8 cellular contexts compared by ENCODE assay signal in the genomic region with DNA sequence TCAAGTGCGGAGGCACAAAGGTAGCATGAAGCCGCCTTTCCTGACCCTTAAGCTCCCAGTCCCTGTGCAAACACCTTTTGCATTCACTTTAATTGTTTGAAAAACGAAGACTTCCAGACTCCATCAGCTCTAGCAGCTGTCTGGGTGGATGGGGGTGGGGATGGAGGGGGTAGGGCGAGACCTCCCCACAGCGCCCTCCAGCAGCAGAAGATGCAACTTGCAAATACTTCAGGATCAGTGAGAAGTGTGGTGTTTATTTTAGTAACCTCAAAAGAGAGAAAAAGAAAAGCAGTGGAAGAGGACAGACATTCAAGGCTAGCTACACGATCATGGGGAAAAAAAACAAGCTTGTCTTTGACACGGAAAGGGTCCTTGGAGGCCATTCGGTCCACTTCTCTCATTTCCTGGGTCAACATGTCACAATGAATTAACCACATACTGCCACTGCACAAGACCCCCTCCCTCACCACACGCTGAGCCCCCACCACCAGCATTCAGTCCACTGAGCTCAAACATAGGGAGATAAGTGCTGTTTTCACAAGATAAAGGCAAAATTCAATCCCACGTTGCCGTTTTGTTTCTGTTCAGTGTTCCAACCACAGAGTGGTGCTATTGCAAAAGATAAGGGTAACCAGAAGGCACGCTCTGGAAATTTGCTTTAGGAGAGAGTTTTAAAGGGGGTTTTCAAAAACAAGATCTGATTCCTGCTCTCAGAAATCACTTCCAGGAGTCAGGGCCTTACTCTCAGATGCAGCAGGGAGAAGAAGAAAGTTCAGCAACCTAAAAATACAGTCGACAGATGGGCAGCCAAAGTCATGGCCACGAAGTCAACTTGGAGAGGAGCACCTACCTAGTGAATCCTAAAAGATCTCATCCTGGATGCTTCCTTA. TPM values are rescaled to one million over a fixed set of nuclear protein-coding genes. Genes with fewer than 3 reads are reported as not detected.
DNase-seq lines count a peak whose midpoint lies in the region; ATAC-seq and TF ChIP-seq lines count a peak whose summit lies in the region.

No MANE protein-coding gene starts in this region.

- ATAC-seq in lower lobe of right lung = no peak
- no peak for ATAC-seq in HG03135 (IDR thresholded peaks at IDR 0.05; ENCODE audit: unreplicated experiment)
- no peak for ATAC-seq in HG03097 (IDR thresholded peaks at IDR 0.05; ENCODE audit: low FRiP score, unreplicated experiment)

- H3K27ac ChIP-seq in brain microvascular endothelial cell (no peak overlapping the region), lower lobe of right lung (no peak overlapping the region)
- no peak overlapping the region for H3K27ac ChIP-seq in effector memory CD4-positive, alpha-beta T cell (ENCODE audit: insufficient read depth, low read length, poor library complexity, severe bottlenecking)

- no peaks in the 10 kb centered on the region for H3K36me3 ChIP-seq in Loucy (ENCODE audit: insufficient read depth, low read length)
- H3K36me3 ChIP-seq in brain microvascular endothelial cell (replicated peaks) = no peaks in the 10 kb centered on the region
- H3K36me3 ChIP-seq in lower lobe of right lung = no peaks in the 10 kb centered on the region
- H3K36me3 ChIP-seq in effector memory CD4-positive, alpha-beta T cell (ENCODE audit: control insufficient read depth, insufficient read depth, low read length) = no peaks in the 10 kb centered on the region

- H3K79me2 ChIP-seq in Loucy (ENCODE audit: insufficient read depth, low read length) = no peaks in the 10 kb centered on the region

- peak; percentile 6 for DNase-seq in CD1c-positive myeloid dendritic cell (ENCODE audit: extremely low spot score)
- DNase-seq in brain microvascular endothelial cell = peak; percentile 44
- no peak for DNase-seq in lower lobe of right lung
- no peak for DNase-seq in germinal center (ENCODE audit: low spot score)
- DNase-seq in effector memory CD4-positive, alpha-beta T cell = no peak

- H3K9me2 ChIP-seq in Loucy (replicated peaks; ENCODE audit: low read depth, low read length) = no peaks in the 10 kb centered on the region

- peak overlapping the region; percentile 64 for H3K4me2 ChIP-seq in Loucy (ENCODE audit: low read depth, low read length, poor library complexity, severe bottlenecking)

- H2AFZ ChIP-seq in Loucy (ENCODE audit: low read length) = peak overlapping the region; percentile 93

- in situ Hi-C loops in brain microvascular endothelial cell (cut with HindIII; ENCODE audit: low pct_ligation_motif_present, low sequenced_read_pairs) = no loop called here

- H3K4me3 ChIP-seq in Loucy (ENCODE audit: low read length, poor library complexity, severe bottlenecking) (peak overlapping the region; percentile 51), brain microvascular endothelial cell (ENCODE audit: low read depth, low read length) (no peak overlapping the region), lower lobe of right lung (no peak overlapping the region)
- H3K4me3 ChIP-seq in effector memory CD4-positive, alpha-beta T cell (ENCODE audit: insufficient read depth, low read depth, low read length, poor library complexity, severe bottlenecking) = no peak overlapping the region

- H3K9ac ChIP-seq in Loucy (ENCODE audit: low read depth, low read length, poor library complexity, severe bottlenecking) = no peak overlapping the region

- H3F3A ChIP-seq in Loucy (ENCODE audit: low read depth) = no peaks in the 10 kb centered on the region

- H3K9me3 ChIP-seq in Loucy (ENCODE audit: insufficient read depth, low read depth, low read length) (no peaks in the 10 kb centered on the region), lower lobe of right lung (no peaks in the 10 kb centered on the region)
- H3K9me3 ChIP-seq in effector memory CD4-positive, alpha-beta T cell (ENCODE audit: control insufficient read depth, low read length) = no peaks in the 10 kb centered on the region

- H3K4me1 ChIP-seq in Loucy (ENCODE audit: insufficient read depth, low read length, poor library complexity, severe bottlenecking) (peaks cover 5% of the 10 kb centered on the region), lower lobe of right lung (peaks cover 34% of the 10 kb centered on the region)
- H3K4me1 ChIP-seq in effector memory CD4-positive, alpha-beta T cell (ENCODE audit: control insufficient read depth, insufficient read depth, low read length, poor library complexity, severe bottlenecking) = peaks cover 4% of the 10 kb centered on the region

- intact Hi-C loops in lower lobe of right lung (cut with DNase I) = no loop called here

- H3K27me3 ChIP-seq in Loucy (ENCODE audit: insufficient read depth, low read length, poor library complexity, severe bottlenecking) = no peaks in the 10 kb centered on the region
- H3K27me3 ChIP-seq in brain microvascular endothelial cell (replicated peaks) = peaks cover 42% of the 10 kb centered on the region
- H3K27me3 ChIP-seq in lower lobe of right lung (ENCODE audit: low read depth) = peaks cover 50% of the 10 kb centered on the region
- peaks cover 14% of the 10 kb centered on the region for H3K27me3 ChIP-seq in effector memory CD4-positive, alpha-beta T cell (replicated peaks; ENCODE audit: control insufficient read depth, insufficient read depth, low read length, poor library complexity, severe bottlenecking)

- TF ChIP-seq CTCF in Loucy (conservative IDR thresholded peaks at IDR 0.05; ENCODE audit: low read length) (peak; percentile 60), brain microvascular endothelial cell (IDR thresholded peaks at IDR 0.05; ENCODE audit: low read depth, low read length, missing control alignments) (peak; percentile 61), lower lobe of right lung (IDR thresholded peaks at IDR 0.05) (peak; percentile 45)

- H4K20me1 ChIP-seq in Loucy (ENCODE audit: insufficient read depth, low read length, poor library complexity, severe bottlenecking) = no peaks in the 10 kb centered on the region

RNA-seq across cellular contexts. Expression of gene NTF3, which starts 3.3 kb away (rescaled TPM):
- total RNA-seq in lower lobe of right lung = 1.2 TPM

Comparison
In these comparisons a context has a peak if more than half of its experiments do, and no peak if none do; other contexts are left out.
1. DNase-seq: peak in CD1c-positive myeloid dendritic cell (single experiment) and brain microvascular endothelial cell (single experiment); none in lower lobe of right lung (single experiment), germinal center (single experiment) and effector memory CD4-positive, alpha-beta T cell (0 of 3).
2. Peak in every context shown above with its lines, with median percentiles within 50 percentile points of each other: CTCF ChIP-seq.